In genomic region chr6:39686980-39687379, GRCh38 we compare ENCODE assay signal across 12 cellular contexts. TPM values are rescaled to one million over a fixed set of nuclear protein-coding genes. Genes with fewer than 3 reads are reported as not detected.
"Had no signal": no experiment of that assay in that cellular context is flagged by ENCODE, and none has a peak within 500 bp of the region (broad histone marks: within the 10 kb centered on the region; RNA-seq: fewer than 3 reads in every experiment).

No MANE protein-coding gene starts in this region.

- ATAC-seq: activated CD4-positive, alpha-beta T cell treated with anti-CD3 and anti-CD28 coated beads for 36 hours; activated CD8-positive, alpha-beta memory T cell treated with anti-CD3 and anti-CD28 coated beads, Interleukin-2, amount 10 ng/mL, durations not matched to agents 7 days and 5 days; activated naive CD4-positive, alpha-beta T cell treated with anti-CD3 and anti-CD28 coated beads, Interleukin-2, amount 50 U/mL, for 72 hours; stimulated activated naive B cell treated with anti-CD40 and anti-IgM and Interleukin-4, amounts not matched to agents 10 μg/mL and 1 μg/mL and 100 μg/mL, for 72 hours; T-helper 17 cell had no signal

- H3K9ac ChIP-seq: parathyroid adenoma had no signal

- H3K27ac ChIP-seq: parathyroid adenoma had no signal

- H2AFZ ChIP-seq: parathyroid adenoma had no signal

- H3K79me2 ChIP-seq: parathyroid adenoma had no signal

- DNase-seq: activated CD4-positive, alpha-beta memory T cell treated with anti-CD3 and anti-CD28 coated beads for 36 hours; activated CD4-positive, alpha-beta T cell treated with anti-CD3 and anti-CD28 coated beads for 36 hours; activated CD8-positive, alpha-beta memory T cell treated with anti-CD3 and anti-CD28 coated beads, Interleukin-2, amount 10 ng/mL, durations not matched to agents 7 days and 5 days; activated T-cell treated with anti-CD3 and anti-CD28 coated beads, Interleukin-2, amount 50 U/mL, for 24 hours; aorta; cerebellar nuclear complex; stimulated activated CD4-positive, alpha-beta T cell treated with anti-CD3 and anti-CD28 coated beads, Interleukin-2, amount 100 ng/mL, for 48 hours; stimulated activated naive B cell treated with anti-CD40 and anti-IgM and Interleukin-4, amounts not matched to agents 10 μg/mL and 1 μg/mL and 100 μg/mL, for 72 hours; T-helper 17 cell had no signal

RNA-seq across cellular contexts. Expression of gene KIF6, which starts 38.2 kb away (rescaled TPM):
- total RNA-seq: activated CD8-positive, alpha-beta memory T cell treated with anti-CD3 and anti-CD28 coated beads, Interleukin-2, amount 10 ng/mL, durations not matched to agents 7 days and 5 days; myocyte had no signal
